10 cellular contexts compared by ENCODE assay signal in the genomic region with DNA sequence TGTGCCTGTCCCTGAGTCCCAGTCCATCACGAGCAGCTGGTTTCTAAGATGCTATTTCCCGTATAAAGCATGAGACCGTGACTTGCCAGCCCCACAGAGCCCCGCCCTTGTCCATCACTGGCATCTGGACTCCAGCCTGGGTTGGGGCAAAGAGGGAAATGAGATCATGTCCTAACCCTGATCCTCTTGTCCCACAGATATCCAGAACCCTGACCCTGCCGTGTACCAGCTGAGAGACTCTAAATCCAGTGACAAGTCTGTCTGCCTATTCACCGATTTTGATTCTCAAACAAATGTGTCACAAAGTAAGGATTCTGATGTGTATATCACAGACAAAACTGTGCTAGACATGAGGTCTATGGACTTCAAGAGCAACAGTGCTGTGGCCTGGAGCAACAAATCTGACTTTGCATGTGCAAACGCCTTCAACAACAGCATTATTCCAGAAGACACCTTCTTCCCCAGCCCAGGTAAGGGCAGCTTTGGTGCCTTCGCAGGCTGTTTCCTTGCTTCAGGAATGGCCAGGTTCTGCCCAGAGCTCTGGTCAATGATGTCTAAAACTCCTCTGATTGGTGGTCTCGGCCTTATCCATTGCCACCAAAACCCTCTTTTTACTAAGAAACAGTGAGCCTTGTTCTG. TPM values are rescaled to one million over a fixed set of nuclear protein-coding genes. Genes with fewer than 3 reads are reported as not detected.
A peak's percentile ranks its signal among the peaks of the same experiment; 100 is the strongest.
DNase-seq lines count a peak whose midpoint lies in the region; FAIRE-seq and TF ChIP-seq lines count a peak whose summit lies in the region.
"Had no signal": no experiment of that assay in that cellular context is flagged by ENCODE, and none has a peak within 500 bp of the region (broad histone marks: within the 10 kb centered on the region; RNA-seq: fewer than 3 reads in every experiment).

No MANE protein-coding gene starts in this region.

- TSS peak; percentile 68 for BruUV-seq in endothelial cell of umbilical vein (replicated peaks; lab: Mats Ljungman, UMichigan)

- H3K27me3 Mint-ChIP-seq in CD4-positive, alpha-beta memory T cell, result no peaks in the 10 kb centered on the region
- no peaks in the 10 kb centered on the region for H3K27me3 Mint-ChIP-seq in osteocyte (ENCODE audit: unreplicated experiment)

- intact Hi-C loops in CD4-positive, alpha-beta memory T cell (cut with micrococcal nuclease), result no loop called here
- intact Hi-C loops in endothelial cell of umbilical vein (cut with micrococcal nuclease), result loop anchor here (2.0 kb wide), 1 partner anchor 161 kb away; no protein-coding TSS in a partner anchor

- H3K79me2 ChIP-seq in endothelial cell of umbilical vein (ENCODE audit: control insufficient read depth, insufficient read depth, low read length), result no peaks in the 10 kb centered on the region

- H3K27ac ChIP-seq in CD4-positive, alpha-beta memory T cell (ENCODE audit: low read depth, low read length), result peak overlapping the region; percentile 72
- H3K27ac ChIP-seq in SJCRH30, result peak overlapping the region; percentile 85
- H3K27ac ChIP-seq in endothelial cell of umbilical vein (ENCODE audit: insufficient read depth, low read depth, low read length), result peak overlapping the region; percentile 86

- peaks cover 88 to 100% (median 96%) of the 10 kb centered on the region in 4 donors for H3K4me1 Mint-ChIP-seq in CD4-positive, alpha-beta memory T cell
- H3K4me1 Mint-ChIP-seq in osteocyte (ENCODE audit: unreplicated experiment), result peaks cover 67% of the 10 kb centered on the region

- H3K4me3 Mint-ChIP-seq in CD4-positive, alpha-beta memory T cell, result peak overlapping the region; percentile 79 to 91 (median 83)
- H3K4me3 Mint-ChIP-seq in osteocyte (ENCODE audit: unreplicated experiment), result no peak overlapping the region

- no peaks in the 10 kb centered on the region for H3K27me3 ChIP-seq in CD4-positive, alpha-beta memory T cell (ENCODE audit: insufficient read depth, low read length)
- no peaks in the 10 kb centered on the region for H3K27me3 ChIP-seq in SJCRH30
- no peaks in the 10 kb centered on the region for H3K27me3 ChIP-seq in endothelial cell of umbilical vein (ENCODE audit: control insufficient read depth in 2 of 2, insufficient read depth in 2 of 2, low read length in 2 of 2)

- no peaks in the 10 kb centered on the region for H3K9me3 ChIP-seq in CD4-positive, alpha-beta memory T cell (ENCODE audit: control insufficient read depth in 1 of 2, low read length in 2 of 2)
- no peaks in the 10 kb centered on the region for H3K9me3 ChIP-seq in SJCRH30 (replicated peaks)
- H3K9me3 ChIP-seq in endothelial cell of umbilical vein (replicated peaks; ENCODE audit: control insufficient read depth, insufficient read depth, low read length), result no peaks in the 10 kb centered on the region

- no peak overlapping the region for H2AFZ ChIP-seq in endothelial cell of umbilical vein (ENCODE audit: low read depth, low read length)

- peak; percentile 99 for FAIRE-seq in endothelial cell of umbilical vein (lab: Jason Lieb, UNC)
- FAIRE-seq: islet of Langerhans had no signal

- peak overlapping the region; percentile 92 to 100 (median 98) for H3K27ac Mint-ChIP-seq in CD4-positive, alpha-beta memory T cell
- peak overlapping the region; percentile 94 for H3K27ac Mint-ChIP-seq in osteocyte (ENCODE audit: unreplicated experiment)

- DNase-seq in CD4-positive, alpha-beta memory T cell, result peak in 1 of 5 donors; percentile 54
- peak; percentile 86 to 87 for DNase-seq in SJCRH30
- peak; percentile 67 for DNase-seq in endothelial cell of umbilical vein (ENCODE audit: low read depth, low spot score)
- DNase-seq in osteocyte (ENCODE audit: extremely low spot score, unreplicated experiment), result no peak
- no peak for DNase-seq in ACHN
- no peak for DNase-seq in Ammon's horn (ENCODE audit: low spot score)
- no peak for DNase-seq in GF-D8 (lab: John Stamatoyannopoulos, UW)
- DNase-seq in mucosa of gallbladder (ENCODE audit: low spot score), result no peak
- DNase-seq: PC-3 had no signal

- H3K4me2 ChIP-seq in endothelial cell of umbilical vein (ENCODE audit: insufficient read depth, low read length), result peak overlapping the region; percentile 59

- dilution Hi-C loops in endothelial cell of umbilical vein (cut with MboI; ENCODE audit: extremely low pct_ligation_motif_present, low sequenced_read_pairs), result no loop called here

- H3K9ac ChIP-seq in endothelial cell of umbilical vein (replicated peaks; ENCODE audit: extremely low read depth, insufficient read depth, low read length), result peak overlapping the region; percentile 68

- peaks cover 95 to 96% of the 10 kb centered on the region in 2 donors for H3K36me3 Mint-ChIP-seq in CD4-positive, alpha-beta memory T cell
- no peaks in the 10 kb centered on the region for H3K36me3 Mint-ChIP-seq in osteocyte (ENCODE audit: unreplicated experiment)

- TF ChIP-seq CTCF in endothelial cell of umbilical vein (IDR thresholded peaks at IDR 0.05; ENCODE audit: extremely low read depth in 1 of 2, insufficient read depth in 1 of 2, low read depth in 1 of 2, low read length in 2 of 2) (no peak), osteocyte (IDR thresholded peaks at IDR 0.05) (no peak)

- H3K36me3 ChIP-seq in CD4-positive, alpha-beta memory T cell (ENCODE audit: insufficient read depth, low read length), result peaks cover 89% of the 10 kb centered on the region
- H3K36me3 ChIP-seq in SJCRH30, result peaks cover 11% of the 10 kb centered on the region
- no peaks in the 10 kb centered on the region for H3K36me3 ChIP-seq in endothelial cell of umbilical vein (ENCODE audit: control insufficient read depth in 2 of 2, extremely low read depth in 1 of 2, insufficient read depth in 2 of 2, low read length in 2 of 2)

- POLR2A ChIA-PET in CD4-positive, alpha-beta memory T cell (lab: Charles Lee; ENCODE audit: partially characterized antibody), result interaction anchor here (0.6 to 18.6 kb wide), 10 partner anchors 8 to 824 kb away, joined by 3 to 1762 read pairs (median 14); a partner anchor contains a TSS
- POLR2A ChIA-PET in endothelial cell of umbilical vein (lab: Charles Lee), result interaction anchor here (1.2 kb wide), 2 partner anchors 10 to 435 kb away, joined by 3 read pairs; a partner anchor contains a TSS

- H3K4me3 ChIP-seq in CD4-positive, alpha-beta memory T cell (ENCODE audit: low read length in 2 of 2), result peak overlapping the region; percentile 3 to 17
- no peak overlapping the region for H3K4me3 ChIP-seq in SJCRH30
- H3K4me3 ChIP-seq in endothelial cell of umbilical vein (replicated peaks in 1 of 3; ENCODE audit: insufficient read depth in 1 of 3, low read depth in 1 of 3, low read length in 3 of 3), result no peak overlapping the region

- H3K9me1 ChIP-seq in endothelial cell of umbilical vein (replicated peaks; ENCODE audit: control insufficient read depth, extremely low read depth, insufficient read depth, low read length), result no peaks in the 10 kb centered on the region

- no peak for TF ChIP-seq POLR2A in endothelial cell of umbilical vein (IDR thresholded peaks at IDR 0.05; ENCODE audit: low read depth, low read length)

- in situ Hi-C loops in ACHN (cut with HindIII; ENCODE audit: low pct_ligation_motif_present, low pct_unique_long_range_greater_than_20kb, low sequenced_read_pairs), result no loop called here

- H3K4me1 ChIP-seq in CD4-positive, alpha-beta memory T cell (ENCODE audit: insufficient read depth, low read length), result peaks cover 99% of the 10 kb centered on the region
- H3K4me1 ChIP-seq in SJCRH30 (peaks cover 76% of the 10 kb centered on the region), endothelial cell of umbilical vein (ENCODE audit: control insufficient read depth, extremely low read depth, insufficient read depth, low read length) (peaks cover 48% of the 10 kb centered on the region)

- CTCF ChIA-PET in CD4-positive, alpha-beta memory T cell (lab: Charles Lee; ENCODE audit: partially characterized antibody), result interaction anchor here (1.0 to 6.2 kb wide), 9 partner anchors 8 to 37 kb away, joined by 3 to 81 read pairs (median 12); no protein-coding TSS in a partner anchor
- CTCF ChIA-PET in endothelial cell of umbilical vein (lab: Charles Lee), result interaction anchor here (1.1 to 2.1 kb wide), 7 partner anchors 9 to 275 kb away, joined by 3 to 19 read pairs (median 5); no protein-coding TSS in a partner anchor

- peaks cover 0 to 1% (median 0%) of the 10 kb centered on the region in 8 donors for H3K9me3 Mint-ChIP-seq in CD4-positive, alpha-beta memory T cell
- no peaks in the 10 kb centered on the region for H3K9me3 Mint-ChIP-seq in osteocyte (ENCODE audit: unreplicated experiment)

- no peaks in the 10 kb centered on the region for H4K20me1 ChIP-seq in endothelial cell of umbilical vein (replicated peaks; ENCODE audit: control insufficient read depth, extremely low read depth, insufficient read depth, low read length)

TF ChIP-seq in endothelial cell of umbilical vein, 7 proteins besides CTCF, POLR2A, EP300 and RAD21 (continues in another document):
- no peak for TF ChIP-seq MYC (IDR thresholded peaks at IDR 0.05; ENCODE audit: low read depth, low read length)

RNA-seq across cellular contexts. Expression of a gene that starts 41.6 kb away (rescaled TPM):
- 100 to 1,000 TPM; 110 to 124 TPM for total RNA-seq in CD4-positive, alpha-beta memory T cell
- 100 to 1,000 TPM; 602 to 735 TPM for polyA plus RNA-seq in CD4-positive, alpha-beta memory T cell
- total RNA-seq in SJCRH30 (2014; rRNA removed; shearing (Covaris generic)), result 225 and 241 TPM in 2 replicates
- total RNA-seq in endothelial cell of umbilical vein (299 and 304 TPM in 2 replicates), osteocyte (220 and 223 TPM in 2 replicates), mucosa of gallbladder (235 TPM)
- 1,220 and 1,227 TPM in 2 replicates for polyA plus RNA-seq in endothelial cell of umbilical vein
- 702 and 733 TPM in 2 replicates for polyA plus RNA-seq in endothelial cell of umbilical vein (2011; cell fraction: cytosol; rRNA removed)
- 214 and 235 TPM in 2 replicates for polyA plus RNA-seq in endothelial cell of umbilical vein (2011; cell fraction: nucleus; rRNA removed)
- polyA plus RNA-seq in endothelial cell of umbilical vein (2012), result 355 and 418 TPM in 2 replicates
- polyA minus RNA-seq in endothelial cell of umbilical vein, result 446 and 484 TPM in 2 replicates
- polyA minus RNA-seq in endothelial cell of umbilical vein (2011; cell fraction: cytosol; rRNA and poly(A)+ RNA removed), result 77.6 TPM
- polyA minus RNA-seq in endothelial cell of umbilical vein (2011; cell fraction: nucleus; rRNA and poly(A)+ RNA removed), result 62.2 and 65.6 TPM in 2 replicates

RNA-seq across cellular contexts. Expression of a gene that starts 50.7 kb away (rescaled TPM):
- total RNA-seq in CD4-positive, alpha-beta memory T cell, result 10 to 100 TPM; 18.8 to 22.4 TPM
- 10 to 100 TPM in 1 of 2 donors, 1 to 10 TPM in 1; 6.2 to 12.9 TPM for polyA plus RNA-seq in CD4-positive, alpha-beta memory T cell
- total RNA-seq in SJCRH30 (2014; rRNA removed; shearing (Covaris generic)), result 6.1 and 7.2 TPM in 2 replicates
- total RNA-seq in endothelial cell of umbilical vein (22.4 and 34.8 TPM in 2 replicates), osteocyte (74.1 and 87.3 TPM in 2 replicates), mucosa of gallbladder (77.2 TPM)
- polyA plus RNA-seq in endothelial cell of umbilical vein, result 45.5 and 50.7 TPM in 2 replicates
- polyA plus RNA-seq in endothelial cell of umbilical vein (2011; cell fraction: cytosol; rRNA removed), result 38.4 and 40.3 TPM in 2 replicates
- polyA plus RNA-seq in endothelial cell of umbilical vein (2011; cell fraction: nucleus; rRNA removed), result 29.8 and 32.5 TPM in 2 replicates
- polyA plus RNA-seq in endothelial cell of umbilical vein (2012), result 19.0 and 22.3 TPM in 2 replicates
- polyA minus RNA-seq in endothelial cell of umbilical vein, result 37.4 and 42.0 TPM in 2 replicates
- polyA minus RNA-seq in endothelial cell of umbilical vein (2011; cell fraction: cytosol; rRNA and poly(A)+ RNA removed), result 13.6 TPM
- 22.1 and 23.2 TPM in 2 replicates for polyA minus RNA-seq in endothelial cell of umbilical vein (2011; cell fraction: nucleus; rRNA and poly(A)+ RNA removed)

Comparison
In these comparisons a context has a peak if more than half of its experiments do, and no peak if none do; other contexts are left out.
1. DNase-seq: peak in SJCRH30 (2 of 2) and endothelial cell of umbilical vein (single experiment); none in osteocyte (single experiment), ACHN (single experiment), Ammon's horn (single experiment), GF-D8 (single experiment) and mucosa of gallbladder (single experiment).
2. H3K4me3 ChIP-seq: peak in CD4-positive, alpha-beta memory T cell (2 of 2); none in SJCRH30 (single experiment) and endothelial cell of umbilical vein (0 of 3).
3. Peak in every context shown above with its lines, with median percentiles within 50 percentile points of each other: H3K27ac ChIP-seq.